ENCODE assay signal across 8 cellular contexts in genomic region chr11:110295487-110296225, GRCh38. TPM values are rescaled to one million over a fixed set of nuclear protein-coding genes. Genes with fewer than 3 reads are reported as not detected.
DNase-seq lines count a peak whose midpoint lies in the region; ATAC-seq and TF ChIP-seq lines count a peak whose summit lies in the region.

No MANE protein-coding gene starts in this region.

- intact Hi-C loops in CD4-positive, alpha-beta memory T cell (cut with micrococcal nuclease): loop anchor here (1.0 to 5.0 kb wide), 4 partner anchors 33 to 137 kb away; no protein-coding TSS in a partner anchor
- intact Hi-C loops in heart left ventricle (cut with DNase I): loop anchor here in 8 of 10 donors (5.0 to 10.0 kb wide), 7 partner anchors 67 to 201 kb away; partner anchors contain the start of genes FDX1 (in 1 of the 8) and ZC3H12C (in 1 of the 8)
- intact Hi-C loops in vagina (cut with DNase I): no loop called here

- DNase-seq in CD4-positive, alpha-beta memory T cell: peak; percentile 42 to 64 (median 43)
- peak; percentile 77 for DNase-seq in RPMI8226
- peak; percentile 42 to 73 (median 53) for DNase-seq in heart left ventricle
- peak; percentile 10 to 46 for DNase-seq in trophoblast cell
- no peak for DNase-seq in vagina (ENCODE audit: extremely low spot score in 2 of 2)

- H3K79me2 ChIP-seq in trophoblast cell (ENCODE audit: control insufficient read depth, insufficient read depth, low read length, poor library complexity): peaks cover 31% of the 10 kb centered on the region

- H3K79me1 ChIP-seq in trophoblast cell (ENCODE audit: low read length): peaks cover 34% of the 10 kb centered on the region

- peaks cover 44% of the 10 kb centered on the region for H3K4me1 ChIP-seq in CD4-positive, alpha-beta memory T cell (ENCODE audit: insufficient read depth, low read length)
- H3K4me1 ChIP-seq in heart left ventricle (peaks cover 0 to 51% (median 33%) of the 10 kb centered on the region in 12 donors), trophoblast cell (ENCODE audit: control insufficient read depth in 1 of 2, insufficient read depth in 2 of 2, low read length in 2 of 2) (peaks cover 18 to 27% of the 10 kb centered on the region in 2 experiments), vagina (peaks cover 46% of the 10 kb centered on the region)

- H3K9me3 ChIP-seq in CD4-positive, alpha-beta memory T cell (ENCODE audit: control insufficient read depth in 1 of 2, low read length in 2 of 2): no peaks in the 10 kb centered on the region
- no peaks in the 10 kb centered on the region for H3K9me3 ChIP-seq in heart left ventricle
- peaks cover under 1% of the 10 kb centered on the region for H3K9me3 ChIP-seq in trophoblast cell (ENCODE audit: insufficient read depth, low read depth, low read length)
- H3K9me3 ChIP-seq in vagina: no peaks in the 10 kb centered on the region

- no peaks in the 10 kb centered on the region for H3K36me3 Mint-ChIP-seq in CD4-positive, alpha-beta memory T cell
- no peaks in the 10 kb centered on the region for H3K36me3 Mint-ChIP-seq in activated naive CD8-positive, alpha-beta T cell

- ATAC-seq in GM19455 (IDR thresholded peaks at IDR 0.05; ENCODE audit: unreplicated experiment) (peak; percentile 67), HG03558 (IDR thresholded peaks at IDR 0.05; ENCODE audit: extremely low read depth, unreplicated experiment) (peak; percentile 36), heart left ventricle (peak; percentile 40 to 71 (median 64))

- H2AFZ ChIP-seq in trophoblast cell (ENCODE audit: insufficient read depth, low read length, poor library complexity): peak overlapping the region; percentile 83

- peak overlapping the region; percentile 100 for H3K4ac ChIP-seq in trophoblast cell (ENCODE audit: low read depth, low read length)

- H3K4me1 Mint-ChIP-seq in CD4-positive, alpha-beta memory T cell: peaks cover 15 to 49% (median 32%) of the 10 kb centered on the region in 4 donors
- H3K4me1 Mint-ChIP-seq in activated naive CD8-positive, alpha-beta T cell (ENCODE audit: low read depth): peaks cover 36% of the 10 kb centered on the region

- H2BK120ac ChIP-seq in trophoblast cell (ENCODE audit: insufficient read depth, low read length, poor library complexity): peak overlapping the region; percentile 100

- no peak for TF ChIP-seq CTCF in heart left ventricle (IDR thresholded peaks at IDR 0.05)
- TF ChIP-seq CTCF in vagina (IDR thresholded peaks at IDR 0.05): no peak

- H2BK5ac ChIP-seq in trophoblast cell (ENCODE audit: low read depth, low read length, poor library complexity): peak overlapping the region; percentile 100

- H3K27me3 ChIP-seq in CD4-positive, alpha-beta memory T cell (ENCODE audit: insufficient read depth, low read length): no peaks in the 10 kb centered on the region
- no peaks in the 10 kb centered on the region for H3K27me3 ChIP-seq in heart left ventricle
- no peaks in the 10 kb centered on the region for H3K27me3 ChIP-seq in trophoblast cell (ENCODE audit: insufficient read depth, low read length)
- H3K27me3 ChIP-seq in vagina: no peaks in the 10 kb centered on the region

- H3K9me3 Mint-ChIP-seq in CD4-positive, alpha-beta memory T cell: peaks cover 0 to 3% (median 0%) of the 10 kb centered on the region in 8 donors
- peaks cover 3% of the 10 kb centered on the region for H3K9me3 Mint-ChIP-seq in activated naive CD8-positive, alpha-beta T cell (ENCODE audit: low read depth)

- peak overlapping the region; percentile 99 for H4K12ac ChIP-seq in trophoblast cell (ENCODE audit: low read depth, low read length)

- H3K14ac ChIP-seq in trophoblast cell (ENCODE audit: low read length): peak overlapping the region; percentile 100

- H3K4me3 ChIP-seq in CD4-positive, alpha-beta memory T cell (ENCODE audit: low read length in 2 of 2): peak overlapping the region; percentile 61 to 62
- H3K4me3 ChIP-seq in heart left ventricle: peak overlapping the region; percentile 68 to 99 (median 90)
- peak overlapping the region; percentile 96 for H3K4me3 ChIP-seq in trophoblast cell (ENCODE audit: low read depth, low read length)
- H3K4me3 ChIP-seq in vagina: peak overlapping the region; percentile 85 to 97

- WGBS in heart left ventricle, 4 donors: 0 to 1% (median 0%) methylated on average over 20 to 39 of the region's 39 CpGs
- WGBS in trophoblast cell (ENCODE audit: extremely low coverage, insufficient coverage, insufficient read length): no CpG with 5 or more reads among the region's 39 CpGs

- POLR2A ChIA-PET in CD4-positive, alpha-beta memory T cell (lab: Charles Lee; ENCODE audit: partially characterized antibody): interaction anchor here (0.9 to 2.1 kb wide), 3 partner anchors 33 to 134 kb away, joined by 3 to 8 read pairs (median 5); partner anchors contain the start of gene FDX1

- peak overlapping the region; percentile 70 for H3K27ac ChIP-seq in CD4-positive, alpha-beta memory T cell (ENCODE audit: low read depth, low read length)
- peak overlapping the region; percentile 94 to 99 (median 97) for H3K27ac ChIP-seq in heart left ventricle
- peak overlapping the region; percentile 99 for H3K27ac ChIP-seq in trophoblast cell (ENCODE audit: low read depth, low read length)
- H3K27ac ChIP-seq in vagina: peak overlapping the region; percentile 91

- peak overlapping the region; percentile 100 for H2AK5ac ChIP-seq in trophoblast cell (ENCODE audit: low read length)

- CTCF ChIA-PET in CD4-positive, alpha-beta memory T cell (lab: Charles Lee; ENCODE audit: partially characterized antibody): interaction anchor here (1.6 kb wide), 1 partner anchor 37 kb away, joined by 3 read pairs; no protein-coding TSS in a partner anchor

- H3K4me2 ChIP-seq in trophoblast cell (ENCODE audit: low read length): peak overlapping the region; percentile 67

- H3K27ac Mint-ChIP-seq in CD4-positive, alpha-beta memory T cell: peak overlapping the region; percentile 8 to 94 (median 76)
- H3K27ac Mint-ChIP-seq in activated naive CD8-positive, alpha-beta T cell: peak overlapping the region; percentile 75

- no peak for TF ChIP-seq POLR2A in heart left ventricle (IDR thresholded peaks at IDR 0.05)
- no peak for TF ChIP-seq POLR2A in vagina (IDR thresholded peaks at IDR 0.05)

- no peaks in the 10 kb centered on the region for H3K27me3 Mint-ChIP-seq in CD4-positive, alpha-beta memory T cell
- no peaks in the 10 kb centered on the region for H3K27me3 Mint-ChIP-seq in activated naive CD8-positive, alpha-beta T cell

- peak overlapping the region; percentile 100 for H3K9ac ChIP-seq in trophoblast cell (ENCODE audit: low read length)

- peak overlapping the region; percentile 99 for H3K18ac ChIP-seq in trophoblast cell (ENCODE audit: low read length)

- H4K91ac ChIP-seq in trophoblast cell (ENCODE audit: low read depth, low read length): peak overlapping the region; percentile 100

- H3K23ac ChIP-seq in trophoblast cell (ENCODE audit: low read length): no peak overlapping the region

- peak overlapping the region; percentile 93 for H4K8ac ChIP-seq in trophoblast cell (ENCODE audit: low read depth, low read length)

- H3K36me3 ChIP-seq in CD4-positive, alpha-beta memory T cell (ENCODE audit: insufficient read depth, low read length): no peaks in the 10 kb centered on the region
- no peaks in the 10 kb centered on the region for H3K36me3 ChIP-seq in heart left ventricle
- H3K36me3 ChIP-seq in trophoblast cell (ENCODE audit: control insufficient read depth in 1 of 2, insufficient read depth in 2 of 2, low read length in 2 of 2): peaks cover 5 to 7% of the 10 kb centered on the region in 2 experiments
- H3K36me3 ChIP-seq in vagina: no peaks in the 10 kb centered on the region

- H2BK12ac ChIP-seq in trophoblast cell (ENCODE audit: low read length): peak overlapping the region; percentile 90

- peak overlapping the region; percentile 87 to 94 (median 92) for H3K4me3 Mint-ChIP-seq in CD4-positive, alpha-beta memory T cell
- peak overlapping the region; percentile 94 for H3K4me3 Mint-ChIP-seq in activated naive CD8-positive, alpha-beta T cell

RNA-seq across cellular contexts. Expression of gene RDX, which starts 0.8 kb away (rescaled TPM):
- 10 to 100 TPM; 22.4 to 26.5 TPM for total RNA-seq in CD4-positive, alpha-beta memory T cell
- 10 to 100 TPM; 14.3 to 18.7 TPM for polyA plus RNA-seq in CD4-positive, alpha-beta memory T cell
- total RNA-seq in heart left ventricle: 100 to 1,000 TPM in 8 of 9 donors, 10 to 100 TPM in 1; 96.8 to 148 (median 126) TPM
- 10 to 100 TPM; 33.5 to 56.7 TPM for polyA plus RNA-seq in heart left ventricle
- polyA plus RNA-seq in trophoblast cell (2013): 450 and 451 TPM in 2 replicates
- 55.0 TPM for total RNA-seq in vagina

Comparison
In these comparisons a context has a peak if more than half of its experiments do, and no peak if none do; other contexts are left out.
1. DNase-seq: peak in CD4-positive, alpha-beta memory T cell (5 of 5), RPMI8226 (single experiment), heart left ventricle (5 of 5) and trophoblast cell (2 of 2); none in vagina (0 of 2).
2. Peak in every context shown above with its lines, with median percentiles within 50 percentile points of each other: H3K27ac ChIP-seq, H3K4me3 ChIP-seq and ATAC-seq.